Comparison of ENCODE assay signal across 26 cellular contexts in genomic region chr3:190375250-190375649, GRCh38. TPM values are rescaled to one million over a fixed set of nuclear protein-coding genes. Genes with fewer than 3 reads are reported as not detected.
A peak's percentile ranks its signal among the peaks of the same experiment; 100 is the strongest.
DNase-seq lines count a peak whose midpoint lies in the region; ATAC-seq and TF ChIP-seq lines count a peak whose summit lies in the region.
"Had no signal": no experiment of that assay in that cellular context is flagged by ENCODE, and none has a peak within 500 bp of the region (broad histone marks: within the 10 kb centered on the region; RNA-seq: fewer than 3 reads in every experiment).

No MANE protein-coding gene starts in this region.

- no peak overlapping the region for H3K4me3 Mint-ChIP-seq in nephron
- H3K4me3 Mint-ChIP-seq in mesothelial cell of epicardium = no peak overlapping the region
- H3K4me3 Mint-ChIP-seq: activated CD4-positive, alpha-beta memory T cell treated with anti-CD3 and anti-CD28 coated beads, Interleukin-2, amount 10 ng/mL, durations not matched to agents 7 days and 5 days; activated naive CD4-positive, alpha-beta T cell treated with anti-CD3 and anti-CD28 coated beads, Interleukin-2, amount 10 ng/mL, durations not matched to agents 7 days and 5 days; B cell; GM23338; T-cell had no signal

- no peak overlapping the region for H3K4me3 ChIP-seq in brain microvascular endothelial cell (ENCODE audit: low read depth, low read length)
- H3K4me3 ChIP-seq: GM23338, heart right ventricle, Peyer's patch, prostate gland, stomach, upper lobe of left lung had no signal

- in situ Hi-C loops in brain microvascular endothelial cell (cut with HindIII; ENCODE audit: low pct_ligation_motif_present, low sequenced_read_pairs) = no loop called here

- H3K4me1 Mint-ChIP-seq in nephron (peaks cover 8% of the 10 kb centered on the region), mesothelial cell of epicardium (peaks cover 15% of the 10 kb centered on the region)
- H3K4me1 Mint-ChIP-seq: activated CD4-positive, alpha-beta memory T cell treated with anti-CD3 and anti-CD28 coated beads, Interleukin-2, amount 10 ng/mL, durations not matched to agents 7 days and 5 days; activated naive CD4-positive, alpha-beta T cell treated with anti-CD3 and anti-CD28 coated beads, Interleukin-2, amount 10 ng/mL, durations not matched to agents 7 days and 5 days; B cell; T-cell had no signal

- DNase-seq in Kasumi-1 (lab: John Stamatoyannopoulos, UW) = peak; percentile 47 to 49
- DNase-seq in OCI-M1 (lab: John Stamatoyannopoulos, UW) = peak; percentile 40
- no peak for DNase-seq in mesothelial cell of epicardium (ENCODE audit: low spot score in 2 of 2, unreplicated experiment in 2 of 2)
- DNase-seq in activated naive CD4-positive, alpha-beta T cell (lab: John Stamatoyannopoulos, UW) = no peak
- DNase-seq in brain microvascular endothelial cell = no peak
- DNase-seq: activated CD4-positive, alpha-beta memory T cell treated with anti-CD3 and anti-CD28 coated beads, Interleukin-2, amount 10 ng/mL, durations not matched to agents 7 days and 5 days; activated naive CD4-positive, alpha-beta T cell treated with anti-CD3 and anti-CD28 coated beads, Interleukin-2, amount 10 ng/mL, durations not matched to agents 7 days and 5 days; activated T-cell treated with anti-CD3 and anti-CD28 coated beads, Interleukin-2, amount 50 U/mL, for 1 hour; aorta; heart right ventricle; NCI-H1436 treated with DMSO at 0.1 percent for 48 hours; NCI-H82; Peyer's patch; small intestine; stimulated activated CD4-positive, alpha-beta T cell treated with anti-CD3 and anti-CD28 coated beads, Interleukin-4, amount 100 ng/mL, for 24 hours; stomach; T-cell; upper lobe of left lung; WERI-Rb-1 had no signal

- TF ChIP-seq CTCF in nephron (IDR thresholded peaks at IDR 0.05; ENCODE audit: unreplicated experiment in 3 of 3) (no peak), mesothelial cell of epicardium (IDR thresholded peaks at IDR 0.05; ENCODE audit: unreplicated experiment) (no peak), brain microvascular endothelial cell (IDR thresholded peaks at IDR 0.05; ENCODE audit: low read depth, low read length, missing control alignments) (no peak)

- H3K27me3 Mint-ChIP-seq in nephron (ENCODE audit: low read depth) (peaks cover 6% of the 10 kb centered on the region), mesothelial cell of epicardium (ENCODE audit: low read depth) (peaks cover 2% of the 10 kb centered on the region)
- H3K27me3 Mint-ChIP-seq: activated naive CD4-positive, alpha-beta T cell treated with anti-CD3 and anti-CD28 coated beads, Interleukin-2, amount 10 ng/mL, durations not matched to agents 7 days and 5 days had no signal

- H3K36me3 Mint-ChIP-seq in nephron (ENCODE audit: low read depth) (no peaks in the 10 kb centered on the region), mesothelial cell of epicardium (no peaks in the 10 kb centered on the region)
- H3K36me3 Mint-ChIP-seq: activated naive CD4-positive, alpha-beta T cell treated with anti-CD3 and anti-CD28 coated beads, Interleukin-2, amount 10 ng/mL, durations not matched to agents 7 days and 5 days; T-cell had no signal

- H3K27me3 ChIP-seq in brain microvascular endothelial cell (replicated peaks) = no peaks in the 10 kb centered on the region
- H3K27me3 ChIP-seq: Peyer's patch, stomach, upper lobe of left lung had no signal

- H3K9me3 Mint-ChIP-seq in nephron = no peaks in the 10 kb centered on the region
- H3K9me3 Mint-ChIP-seq in mesothelial cell of epicardium = no peaks in the 10 kb centered on the region
- H3K9me3 Mint-ChIP-seq: activated CD4-positive, alpha-beta memory T cell treated with anti-CD3 and anti-CD28 coated beads, Interleukin-2, amount 10 ng/mL, durations not matched to agents 7 days and 5 days; activated naive CD4-positive, alpha-beta T cell treated with anti-CD3 and anti-CD28 coated beads, Interleukin-2, amount 10 ng/mL, durations not matched to agents 7 days and 5 days; GM23338; T-cell had no signal

- H3K36me3 ChIP-seq in brain microvascular endothelial cell (replicated peaks) = no peaks in the 10 kb centered on the region
- H3K36me3 ChIP-seq: heart right ventricle, Peyer's patch, prostate gland, stomach, upper lobe of left lung, WERI-Rb-1 had no signal

- H3K27ac Mint-ChIP-seq in nephron (peak overlapping the region; percentile 47 to 83 (median 61)), mesothelial cell of epicardium (no peak overlapping the region)
- H3K27ac Mint-ChIP-seq: activated CD4-positive, alpha-beta memory T cell treated with anti-CD3 and anti-CD28 coated beads, Interleukin-2, amount 10 ng/mL, durations not matched to agents 7 days and 5 days; activated naive CD4-positive, alpha-beta T cell treated with anti-CD3 and anti-CD28 coated beads, Interleukin-2, amount 10 ng/mL, durations not matched to agents 7 days and 5 days; B cell; GM23338; T-cell had no signal

- H3K27ac ChIP-seq in brain microvascular endothelial cell = no peak overlapping the region
- H3K27ac ChIP-seq: heart right ventricle, Peyer's patch, prostate gland, stomach, upper lobe of left lung, WERI-Rb-1 had no signal

- peak; percentile 42 for ATAC-seq in esophagus mucosa
- ATAC-seq: GM23338, heart right ventricle, T-cell had no signal

RNA-seq across cellular contexts. Expression of gene CLDN16, which starts 12.7 kb away (rescaled TPM):
- total RNA-seq in esophagus mucosa = 0.76 TPM
- total RNA-seq in mesothelial cell of epicardium = 0.07 to 0.20 TPM (median 0.11 TPM) in 3 replicates
- total RNA-seq: activated CD4-positive, alpha-beta memory T cell treated with anti-CD3 and anti-CD28 coated beads, Interleukin-2, amount 10 ng/mL, durations not matched to agents 7 days and 5 days; aorta; B cell; cerebellum; GM23338; heart right ventricle; LHCN-M2; Peyer's patch; T-cell had no signal

RNA-seq across cellular contexts. Expression of gene CLDN1, which starts 53.0 kb away (rescaled TPM):
- total RNA-seq in esophagus mucosa (40.3 TPM), mesothelial cell of epicardium (11.4 to 12.8 TPM (median 11.4 TPM) in 3 replicates)
- total RNA-seq: activated CD4-positive, alpha-beta memory T cell treated with anti-CD3 and anti-CD28 coated beads, Interleukin-2, amount 10 ng/mL, durations not matched to agents 7 days and 5 days; B cell had no signal

Comparison
In these comparisons a context has a peak if more than half of its experiments do, and no peak if none do; other contexts are left out.
1. DNase-seq: peak in Kasumi-1 (2 of 2) and OCI-M1 (single experiment); none in mesothelial cell of epicardium (0 of 2), activated naive CD4-positive, alpha-beta T cell (0 of 4) and brain microvascular endothelial cell (single experiment).